ENCODE assay signal across 4 cellular contexts in the genomic region with DNA sequence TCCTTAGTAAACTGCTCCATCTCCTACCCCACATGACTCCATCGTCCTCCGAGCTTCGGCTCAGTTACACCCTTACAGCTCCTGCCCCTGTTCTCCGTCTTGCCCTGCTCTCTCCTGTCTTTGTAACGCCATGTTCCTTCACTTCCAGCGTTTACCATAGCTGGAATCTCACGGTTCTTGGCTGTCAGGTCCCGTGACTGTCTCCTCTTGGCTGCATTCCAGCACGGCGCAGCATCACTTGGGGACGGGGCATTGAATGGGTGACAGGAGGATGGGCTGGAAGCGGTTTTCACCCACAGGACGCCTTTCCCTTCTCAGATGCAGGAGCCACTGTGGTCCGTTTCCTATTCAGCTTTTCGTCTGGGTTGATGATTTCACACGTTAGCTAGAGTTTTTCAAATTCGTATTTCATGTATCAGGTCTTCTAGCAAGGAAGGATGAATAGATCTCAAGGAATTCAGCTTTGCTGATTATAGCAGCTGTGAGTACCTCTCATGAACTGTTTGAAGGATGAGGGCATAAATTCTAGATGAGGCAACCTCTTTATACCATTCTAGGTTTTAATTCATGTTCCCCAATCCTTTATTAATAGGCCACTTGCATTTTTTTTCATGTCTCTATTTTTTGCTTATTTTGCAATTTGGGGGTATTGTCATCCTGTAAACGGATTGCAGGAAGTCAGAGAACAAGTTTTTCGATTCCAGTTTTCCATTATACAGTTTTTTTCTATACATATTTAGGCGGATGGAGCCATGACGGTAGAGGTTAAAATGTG.
TF ChIP-seq lines count a peak whose summit lies in the region.

No MANE protein-coding gene starts in this region.

TF ChIP-seq in HepG2, 621 proteins besides CTCF, POLR2A, EP300 and RAD21:
- TF ChIP-seq ASH2L (IDR thresholded peaks at IDR 0.05; ENCODE audit: insufficient read length, low read depth, low read length) (no peak), MAFK (conservative IDR thresholded peaks at IDR 0.05 in 1 of 2, IDR thresholded peaks at IDR 0.05 in 1 of 2; ENCODE audit: low read length in 2 of 2) (peak; percentile 76 to 87), MAFF (IDR thresholded peaks at IDR 0.05; ENCODE audit: low read depth, low read length) (peak; percentile 81), RBM22 (optimal IDR thresholded peaks at IDR 0.05; ENCODE audit: low read length) (peak; percentile 51)

TF ChIP-seq in WTC11, 78 proteins besides CTCF, POLR2A, EP300 and RAD21:
- TF ChIP-seq ZNF317 (CRISPR knock-in tag; IDR thresholded peaks at IDR 0.05; ENCODE audit: borderline replicate concordance, low read depth): no peak
- TF ChIP-seq ZBTB21 (CRISPR knock-in tag; IDR thresholded peaks at IDR 0.05; ENCODE audit: borderline replicate concordance): no peak

TF ChIP-seq in endothelial cell of umbilical vein, 7 proteins besides CTCF, POLR2A, EP300 and RAD21:
- TF ChIP-seq MYC (IDR thresholded peaks at IDR 0.05; ENCODE audit: low read depth, low read length) (no peak), GATA2 (IDR thresholded peaks at IDR 0.05; ENCODE audit: insufficient read depth, insufficient read length, low read depth, low read length) (no peak), JUN (IDR thresholded peaks at IDR 0.05; ENCODE audit: borderline replicate concordance, insufficient read depth, insufficient read length, low read depth) (no peak), FOS (IDR thresholded peaks at IDR 0.05; ENCODE audit: borderline replicate concordance, insufficient read depth, low read length) (no peak), POLR2AphosphoS5 (IDR thresholded peaks at IDR 0.05; ENCODE audit: insufficient read depth, low read depth, low read length) (no peak), EZH2 (IDR thresholded peaks at IDR 0.05; ENCODE audit: borderline replicate concordance, low read depth, low read length, severe bottlenecking) (no peak)
- TF ChIP-seq, protein P1, sequence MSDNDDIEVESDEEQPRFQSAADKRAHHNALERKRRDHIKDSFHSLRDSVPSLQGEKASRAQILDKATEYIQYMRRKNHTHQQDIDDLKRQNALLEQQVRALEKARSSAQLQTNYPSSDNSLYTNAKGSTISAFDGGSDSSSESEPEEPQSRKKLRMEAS (IDR thresholded peaks at IDR 0.05; ENCODE audit: insufficient read depth, insufficient read length): no peak
TF ChIP-seq in endothelial cell of umbilical vein: peak in this region for 0.

TF ChIP-seq in GM23338, 12 proteins besides CTCF, POLR2A, EP300 and RAD21:
- no peak for TF ChIP-seq EZH2phosphoT487 (IDR thresholded peaks at IDR 0.05; ENCODE audit: unreplicated experiment)
- no peak for TF ChIP-seq POLR2AphosphoS5 (IDR thresholded peaks at IDR 0.05; ENCODE audit: low read depth)
- no peak for TF ChIP-seq ETS1 (IDR thresholded peaks at IDR 0.05)
- no peak for TF ChIP-seq ZNF331 (CRISPR knock-in tag; IDR thresholded peaks at IDR 0.05; ENCODE audit: low read depth)
- TF ChIP-seq NANOG (IDR thresholded peaks at IDR 0.05; ENCODE audit: borderline replicate concordance): no peak
- no peak for TF ChIP-seq JUNB (IDR thresholded peaks at IDR 0.05; ENCODE audit: unreplicated experiment)
